ENCODE assay signal across 8 cellular contexts in genomic region chr9:112332977-112333638, GRCh38. TPM values are rescaled to one million over a fixed set of nuclear protein-coding genes. Genes with fewer than 3 reads are reported as not detected.
A peak's percentile ranks its signal among the peaks of the same experiment; 100 is the strongest.
DNase-seq lines count a peak whose midpoint lies in the region; ATAC-seq and TF ChIP-seq lines count a peak whose summit lies in the region.

Gene PTBP3 (minus strand): TSS chr9:112333619. CDS start chr9:112297865, 35,754 bp downstream.

- ATAC-seq in GM21737 (IDR thresholded peaks at IDR 0.05; ENCODE audit: unreplicated experiment) (peak; percentile 52), heart left ventricle (peak; percentile 65 to 79 (median 72))

- no peak for TF ChIP-seq CTCF in heart left ventricle (IDR thresholded peaks at IDR 0.05)
- peak in 1 of 4 experiments; percentile 23 for TF ChIP-seq CTCF in prostate gland (IDR thresholded peaks at IDR 0.05)

- DNase-seq in ELF-1 (ENCODE audit: low read depth, low spot score) = peak; percentile 81
- DNase-seq in SW 1271 (lab: John Stamatoyannopoulos, UW) = peak; percentile 62 to 76
- DNase-seq in heart left ventricle = peak; percentile 82 to 91 (median 84)
- DNase-seq in prostate gland (ENCODE audit: low spot score) = peak; percentile 78

- TF ChIP-seq POLR2A in heart left ventricle (IDR thresholded peaks at IDR 0.05) (peak in 1 of 2 donors; percentile 65), prostate gland (IDR thresholded peaks at IDR 0.05) (peak; percentile 85)

- H3K4me3 ChIP-seq in heart left ventricle = peak within 1 kb of the TSS; percentile 71 to 100 (median 86)
- peak within 1 kb of the TSS; percentile 99 for H3K4me3 ChIP-seq in prostate gland
- H3K4me3 ChIP-seq in urinary bladder (ENCODE audit: low read depth, low read length) = peak within 1 kb of the TSS; percentile 60

- H3K4me1 ChIP-seq in heart left ventricle (peaks cover 0 to 47% (median 14%) of the 10 kb centered on the region in 12 donors), prostate gland (replicated peaks) (no peaks in the 10 kb centered on the region), urinary bladder (ENCODE audit: insufficient read depth) (peaks cover 2% of the 10 kb centered on the region)

- intact Hi-C loops in heart left ventricle (cut with DNase I) = loop anchor here in 9 of 10 donors (1.0 to 10.0 kb wide), 13 partner anchors 46 to 438 kb away; partner anchors contain the start of genes UGCG (in 6 of the 9), SUSD1 (in 2 of the 9), HSDL2 (in 1 of the 9) and INIP (in 1 of the 9)
- intact Hi-C loops in prostate gland (cut with DNase I) = loop anchor here (2.0 to 10.0 kb wide), 6 partner anchors 49 to 482 kb away; partner anchors contain the start of genes HSDL2, INIP and UGCG

- H3K27me3 ChIP-seq in heart left ventricle (no peaks in the 10 kb centered on the region), prostate gland (replicated peaks; ENCODE audit: insufficient read depth) (no peaks in the 10 kb centered on the region)

- H3K36me3 ChIP-seq in KOPT-K1 (ENCODE audit: insufficient read depth, low read length) = no peaks in the 10 kb centered on the region
- no peaks in the 10 kb centered on the region for H3K36me3 ChIP-seq in heart left ventricle
- H3K36me3 ChIP-seq in prostate gland = no peaks in the 10 kb centered on the region
- H3K36me3 ChIP-seq in urinary bladder (ENCODE audit: insufficient read depth) = no peaks in the 10 kb centered on the region

- H3K27ac ChIP-seq in KOPT-K1 (ENCODE audit: low read depth, low read length, poor library complexity, severe bottlenecking) (peak within 1 kb of the TSS; percentile 91), adipose tissue (ENCODE audit: low read depth, low read length) (peak within 1 kb of the TSS; percentile 88), heart left ventricle (peak within 1 kb of the TSS; percentile 92 to 100 (median 98)), prostate gland (peak within 1 kb of the TSS; percentile 97 to 100), urinary bladder (ENCODE audit: low read depth) (peak within 1 kb of the TSS; percentile 99)

- H3K9me3 ChIP-seq in KOPT-K1 (ENCODE audit: insufficient read depth, low read length, poor library complexity, severe bottlenecking) (no peaks in the 10 kb centered on the region), heart left ventricle (no peaks in the 10 kb centered on the region), prostate gland (no peaks in the 10 kb centered on the region)

- 0 to 1% (median 0%) methylated on average over 72 to 90 of the region's 90 CpGs for WGBS in adipose tissue, 3 donors
- WGBS in heart left ventricle, 4 donors = 0 to 1% (median 1%) methylated on average over 42 to 90 of the region's 90 CpGs
- under 1% methylated on average over 71 of the region's 90 CpGs for WGBS in prostate gland
- under 1% methylated on average over 90 of the region's 90 CpGs for WGBS in urinary bladder

RNA-seq across cellular contexts. Expression of gene PTBP3, which starts in this region (rescaled TPM):
- polyA plus RNA-seq in adipose tissue (10 to 100 TPM in 2 of 3 donors, 1 to 10 TPM in 1; 7.2 to 15.1 (median 11.3) TPM), heart left ventricle (1 to 10 TPM; 2.8 to 6.7 TPM), urinary bladder (12.0 TPM)
- total RNA-seq in heart left ventricle (10 to 100 TPM in 7 of 9 donors, 1 to 10 TPM in 2; 9.8 to 49.0 (median 17.7) TPM), prostate gland (100 to 1,000 TPM in 1 of 2 donors, 10 to 100 TPM in 1; 56.6 to 140 TPM), urinary bladder (59.9 TPM)

Comparison
In these comparisons a context has a peak if more than half of its experiments do, and no peak if none do; other contexts are left out.
1. Peak in every context shown above with its lines: DNase-seq, ATAC-seq, H3K4me3 ChIP-seq and H3K27ac ChIP-seq.